ENCODE assay signal across 1 cellular context in genomic region chr11:1272531-1272930, GRCh38.
TF ChIP-seq lines count a peak whose summit lies in the region.

No MANE protein-coding gene starts in this region.

TF ChIP-seq in GM23338, 12 proteins besides CTCF, POLR2A, EP300 and RAD21 (continued from another document):
- TF ChIP-seq NANOG (IDR thresholded peaks at IDR 0.05; ENCODE audit: borderline replicate concordance) (no peak), EZH2 (IDR thresholded peaks at IDR 0.05; ENCODE audit: low read depth, unreplicated experiment) (no peak), CREB1 (CRISPR knock-in tag; IDR thresholded peaks at IDR 0.05; ENCODE audit: low read depth) (no peak), STAT1 (IDR thresholded peaks at IDR 0.05; ENCODE audit: unreplicated experiment) (no peak), ZNF114 (CRISPR knock-in tag; IDR thresholded peaks at IDR 0.05) (no peak), ZNF462 (CRISPR knock-in tag; IDR thresholded peaks at IDR 0.05) (no peak), REST (IDR thresholded peaks at IDR 0.05; ENCODE audit: unreplicated experiment) (no peak), ZNF331 (CRISPR knock-in tag; IDR thresholded peaks at IDR 0.05; ENCODE audit: low read depth) (no peak)
